ENCODE assay signal across 14 cellular contexts in genomic region chr2:239285932-239286230, GRCh38.
DNase-seq lines count a peak whose midpoint lies in the region; ATAC-seq and TF ChIP-seq lines count a peak whose summit lies in the region.
"Had no signal": no experiment of that assay in that cellular context is flagged by ENCODE, and none has a peak within 500 bp of the region (broad histone marks: within the 10 kb centered on the region; RNA-seq: fewer than 3 reads in every experiment).

No MANE protein-coding gene starts in this region.

- H3K9me3 Mint-ChIP-seq in activated naive CD8-positive, alpha-beta T cell treated with anti-CD3 and anti-CD28 coated beads, Interleukin-2, amount 10 ng/mL, durations not matched to agents 7 days and 5 days = no peaks in the 10 kb centered on the region
- H3K9me3 Mint-ChIP-seq in natural killer cell treated with Interleukin-12 subunit alpha and Interleukin-12 subunit beta and Interleukin-15 and Interleukin-18, amount 100 ng/mL, for 72 hours = no peaks in the 10 kb centered on the region
- H3K9me3 Mint-ChIP-seq: mesothelial cell of epicardium had no signal

- H3K9ac ChIP-seq in BLaER1 = no peak overlapping the region

- H3K36me3 Mint-ChIP-seq in activated naive CD8-positive, alpha-beta T cell treated with anti-CD3 and anti-CD28 coated beads, Interleukin-2, amount 10 ng/mL, durations not matched to agents 7 days and 5 days = peaks cover 14% of the 10 kb centered on the region
- no peaks in the 10 kb centered on the region for H3K36me3 Mint-ChIP-seq in natural killer cell treated with Interleukin-12 subunit alpha and Interleukin-12 subunit beta and Interleukin-15 and Interleukin-18, amount 100 ng/mL, for 72 hours
- H3K36me3 Mint-ChIP-seq: mesothelial cell of epicardium had no signal

- H3K4me3 ChIP-seq in BLaER1 = no peak overlapping the region

- no peaks in the 10 kb centered on the region for H3K27me3 ChIP-seq in BLaER1
- H3K27me3 ChIP-seq: tibial nerve had no signal

- no peak for ATAC-seq in activated naive CD8-positive, alpha-beta T cell treated with anti-CD3 and anti-CD28 coated beads, Interleukin-2, amount 10 ng/mL, durations not matched to agents 7 days and 5 days (ENCODE audit: low read depth)
- no peak for ATAC-seq in natural killer cell treated with Interleukin-12 subunit alpha and Interleukin-12 subunit beta and Interleukin-15 and Interleukin-18, amount 100 ng/mL, for 72 hours
- no peak for ATAC-seq in GM21515 (IDR thresholded peaks at IDR 0.05; ENCODE audit: unreplicated experiment)

- peaks cover 59% of the 10 kb centered on the region for H3K4me1 ChIP-seq in BLaER1

- no peak for TF ChIP-seq CTCF in GM10266 (IDR thresholded peaks at IDR 0.05; ENCODE audit: control insufficient read depth, insufficient read depth, low read depth, missing control alignments)

- peaks cover 6% of the 10 kb centered on the region; the same call in 1 of the 2 replicates for H3K9me3 ChIP-seq in BLaER1
- H3K9me3 ChIP-seq: tibial nerve had no signal

- no peak overlapping the region for H3K27ac ChIP-seq in BLaER1

- peaks cover 84% of the 10 kb centered on the region for H4K20me1 ChIP-seq in BLaER1

- H3K36me3 ChIP-seq in BLaER1 = peaks cover 17% of the 10 kb centered on the region

- H3K27me3 Mint-ChIP-seq in activated naive CD8-positive, alpha-beta T cell treated with anti-CD3 and anti-CD28 coated beads, Interleukin-2, amount 10 ng/mL, durations not matched to agents 7 days and 5 days = no peaks in the 10 kb centered on the region
- peaks cover 5% of the 10 kb centered on the region in 2 donors for H3K27me3 Mint-ChIP-seq in natural killer cell treated with Interleukin-12 subunit alpha and Interleukin-12 subunit beta and Interleukin-15 and Interleukin-18, amount 100 ng/mL, for 72 hours

- H3K4me1 Mint-ChIP-seq in activated naive CD8-positive, alpha-beta T cell treated with anti-CD3 and anti-CD28 coated beads, Interleukin-2, amount 10 ng/mL, durations not matched to agents 7 days and 5 days = peaks cover 54% of the 10 kb centered on the region
- peaks cover 45 to 56% of the 10 kb centered on the region in 2 donors for H3K4me1 Mint-ChIP-seq in natural killer cell treated with Interleukin-12 subunit alpha and Interleukin-12 subunit beta and Interleukin-15 and Interleukin-18, amount 100 ng/mL, for 72 hours (ENCODE audit: low read depth in 2 of 2)

- peak overlapping the region; percentile 84 for H3K4me2 ChIP-seq in BLaER1

- POLR2A ChIA-PET in activated naive CD8-positive, alpha-beta T cell treated with anti-CD3 and anti-CD28 coated beads, Interleukin-2, amount 10 ng/mL, durations not matched to agents 7 days and 5 days (lab: Charles Lee) = interaction anchor here (1.0 to 2.6 kb wide), 6 partner anchors 9 to 36 kb away, joined by 3 to 18 read pairs (median 10); no protein-coding TSS in a partner anchor

- peak; percentile 58 for DNase-seq in GM10266 (ENCODE audit: extremely low spot score)
- no peak for DNase-seq in activated naive CD8-positive, alpha-beta T cell treated with anti-CD3 and anti-CD28 coated beads, Interleukin-2, amount 10 ng/mL, durations not matched to agents 7 days and 5 days
- no peak for DNase-seq in natural killer cell treated with Interleukin-12 subunit alpha and Interleukin-12 subunit beta and Interleukin-15 and Interleukin-18, amount 100 ng/mL, for 72 hours (ENCODE audit: low spot score)
- no peak for DNase-seq in GM03348 (ENCODE audit: low spot score)
- no peak for DNase-seq in NCI-H226
- DNase-seq in stimulated activated CD4-positive, alpha-beta T cell treated with anti-CD3 and anti-CD28 coated beads, Interleukin-2, amount 100 ng/mL, for 24 hours = no peak
- DNase-seq: activated CD8-positive, alpha-beta memory T cell treated with anti-CD3 and anti-CD28 coated beads, Interleukin-2, amount 50 U/mL, for 4 hours; foreskin melanocyte; NCI-H2171; SHP77 treated with DMSO at 0.1 percent for 48 hours had no signal

- peak overlapping the region; percentile 74 for H3K4me3 Mint-ChIP-seq in activated naive CD8-positive, alpha-beta T cell treated with anti-CD3 and anti-CD28 coated beads, Interleukin-2, amount 10 ng/mL, durations not matched to agents 7 days and 5 days
- peak overlapping the region; percentile 36 for H3K4me3 Mint-ChIP-seq in natural killer cell treated with Interleukin-12 subunit alpha and Interleukin-12 subunit beta and Interleukin-15 and Interleukin-18, amount 100 ng/mL, for 72 hours
- H3K4me3 Mint-ChIP-seq: mesothelial cell of epicardium had no signal

- H3K27ac Mint-ChIP-seq in activated naive CD8-positive, alpha-beta T cell treated with anti-CD3 and anti-CD28 coated beads, Interleukin-2, amount 10 ng/mL, durations not matched to agents 7 days and 5 days = peak overlapping the region; percentile 93
- peak overlapping the region in 1 of 2 donors; percentile 56 for H3K27ac Mint-ChIP-seq in natural killer cell treated with Interleukin-12 subunit alpha and Interleukin-12 subunit beta and Interleukin-15 and Interleukin-18, amount 100 ng/mL, for 72 hours
